1 cellular context compared by ENCODE assay signal in the genomic region with DNA sequence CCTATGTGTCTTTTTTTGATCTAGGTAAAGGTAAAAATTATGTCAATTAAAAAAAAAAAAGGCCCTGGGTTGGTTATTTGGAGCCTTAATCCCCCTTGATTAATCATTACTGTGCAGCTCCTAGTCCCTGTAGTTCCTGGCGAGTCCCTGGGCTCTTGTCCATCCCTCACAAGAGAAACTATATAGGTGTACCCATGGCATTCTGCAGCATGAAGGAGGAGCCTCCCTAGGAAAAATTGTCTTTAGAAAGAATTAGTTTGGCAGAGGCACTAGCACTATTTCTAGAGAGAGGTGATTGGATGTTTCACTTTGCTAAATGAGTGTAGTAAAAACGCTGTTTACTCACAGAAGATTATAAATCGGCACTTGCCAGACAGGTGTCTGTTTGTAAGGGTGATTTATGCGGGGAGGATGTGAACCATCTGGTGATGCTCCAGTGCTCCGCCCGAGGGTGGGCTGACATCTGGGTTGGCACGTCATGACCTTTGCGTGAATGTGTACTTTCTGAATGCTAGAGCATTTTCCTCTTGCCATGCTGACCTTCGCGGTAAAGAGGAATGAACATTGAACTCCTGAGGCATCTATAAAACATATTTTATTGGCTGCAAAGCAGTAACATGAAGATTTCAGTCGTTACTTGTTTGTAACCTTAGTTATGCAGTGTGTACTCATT.
TF ChIP-seq lines count a peak whose summit lies in the region.

No MANE protein-coding gene starts in this region.

TF ChIP-seq in HEK293, 187 proteins besides CTCF, POLR2A, EP300 and RAD21 (continued from another document):
- TF ChIP-seq, protein P1, sequence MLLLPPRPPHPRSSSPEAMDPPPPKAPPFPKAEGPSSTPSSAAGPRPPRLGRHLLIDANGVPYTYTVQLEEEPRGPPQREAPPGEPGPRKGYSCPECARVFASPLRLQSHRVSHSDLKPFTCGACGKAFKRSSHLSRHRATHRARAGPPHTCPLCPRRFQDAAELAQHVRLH (tag by site-specific recombination; IDR thresholded peaks at IDR 0.05), result peak; percentile 68; the same call in 1 of the 2 replicates
- TF ChIP-seq ZFP69B (tag by site-specific recombination; IDR thresholded peaks at IDR 0.05), result no peak
